In the genomic region with DNA sequence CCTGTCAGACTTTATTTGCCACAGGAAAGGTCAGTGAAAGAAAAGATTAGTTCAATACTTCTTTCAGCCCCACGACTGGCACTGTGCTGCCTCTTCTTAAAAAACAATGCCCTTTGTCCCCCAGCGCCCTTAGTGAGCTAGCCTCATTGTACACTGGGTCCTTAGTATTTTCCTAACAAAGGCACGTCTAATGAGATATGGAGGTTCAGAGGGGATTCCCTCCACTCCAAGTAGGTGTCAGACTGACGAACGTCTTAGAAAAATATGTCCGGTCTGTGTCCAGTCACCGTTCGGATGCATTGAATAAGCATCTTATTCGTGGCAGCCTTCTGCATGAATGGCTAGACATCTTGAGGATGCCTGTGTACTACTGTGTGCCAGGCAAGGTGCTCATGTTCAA, we compare ENCODE assay signal across 1 cellular context.
TF ChIP-seq lines count a peak whose summit lies in the region.

No MANE protein-coding gene starts in this region.

TF ChIP-seq in HCT116, 20 proteins besides CTCF, POLR2A, EP300 and RAD21 (continued from another document):
- TF ChIP-seq, protein P1, sequence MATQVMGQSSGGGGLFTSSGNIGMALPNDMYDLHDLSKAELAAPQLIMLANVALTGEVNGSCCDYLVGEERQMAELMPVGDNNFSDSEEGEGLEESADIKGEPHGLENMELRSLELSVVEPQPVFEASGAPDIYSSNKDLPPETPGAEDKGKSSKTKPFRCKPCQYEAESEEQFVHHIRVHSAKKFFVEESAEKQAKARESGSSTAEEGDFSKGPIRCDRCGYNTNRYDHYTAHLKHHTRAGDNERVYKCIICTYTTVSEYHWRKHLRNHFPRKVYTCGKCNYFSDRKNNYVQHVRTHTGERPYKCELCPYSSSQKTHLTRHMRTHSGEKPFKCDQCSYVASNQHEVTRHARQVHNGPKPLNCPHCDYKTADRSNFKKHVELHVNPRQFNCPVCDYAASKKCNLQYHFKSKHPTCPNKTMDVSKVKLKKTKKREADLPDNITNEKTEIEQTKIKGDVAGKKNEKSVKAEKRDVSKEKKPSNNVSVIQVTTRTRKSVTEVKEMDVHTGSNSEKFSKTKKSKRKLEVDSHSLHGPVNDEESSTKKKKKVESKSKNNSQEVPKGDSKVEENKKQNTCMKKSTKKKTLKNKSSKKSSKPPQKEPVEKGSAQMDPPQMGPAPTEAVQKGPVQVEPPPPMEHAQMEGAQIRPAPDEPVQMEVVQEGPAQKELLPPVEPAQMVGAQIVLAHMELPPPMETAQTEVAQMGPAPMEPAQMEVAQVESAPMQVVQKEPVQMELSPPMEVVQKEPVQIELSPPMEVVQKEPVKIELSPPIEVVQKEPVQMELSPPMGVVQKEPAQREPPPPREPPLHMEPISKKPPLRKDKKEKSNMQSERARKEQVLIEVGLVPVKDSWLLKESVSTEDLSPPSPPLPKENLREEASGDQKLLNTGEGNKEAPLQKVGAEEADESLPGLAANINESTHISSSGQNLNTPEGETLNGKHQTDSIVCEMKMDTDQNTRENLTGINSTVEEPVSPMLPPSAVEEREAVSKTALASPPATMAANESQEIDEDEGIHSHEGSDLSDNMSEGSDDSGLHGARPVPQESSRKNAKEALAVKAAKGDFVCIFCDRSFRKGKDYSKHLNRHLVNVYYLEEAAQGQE (IDR thresholded peaks at IDR 0.05; ENCODE audit: low read depth), result no peak
- TF ChIP-seq, protein P2, sequence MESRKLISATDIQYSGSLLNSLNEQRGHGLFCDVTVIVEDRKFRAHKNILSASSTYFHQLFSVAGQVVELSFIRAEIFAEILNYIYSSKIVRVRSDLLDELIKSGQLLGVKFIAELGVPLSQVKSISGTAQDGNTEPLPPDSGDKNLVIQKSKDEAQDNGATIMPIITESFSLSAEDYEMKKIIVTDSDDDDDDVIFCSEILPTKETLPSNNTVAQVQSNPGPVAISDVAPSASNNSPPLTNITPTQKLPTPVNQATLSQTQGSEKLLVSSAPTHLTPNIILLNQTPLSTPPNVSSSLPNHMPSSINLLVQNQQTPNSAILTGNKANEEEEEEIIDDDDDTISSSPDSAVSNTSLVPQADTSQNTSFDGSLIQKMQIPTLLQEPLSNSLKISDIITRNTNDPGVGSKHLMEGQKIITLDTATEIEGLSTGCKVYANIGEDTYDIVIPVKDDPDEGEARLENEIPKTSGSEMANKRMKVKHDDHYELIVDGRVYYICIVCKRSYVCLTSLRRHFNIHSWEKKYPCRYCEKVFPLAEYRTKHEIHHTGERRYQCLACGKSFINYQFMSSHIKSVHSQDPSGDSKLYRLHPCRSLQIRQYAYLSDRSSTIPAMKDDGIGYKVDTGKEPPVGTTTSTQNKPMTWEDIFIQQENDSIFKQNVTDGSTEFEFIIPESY (IDR thresholded peaks at IDR 0.05; ENCODE audit: extremely low read depth, insufficient replicate concordance, low read length), result no peak
- TF ChIP-seq EZH2 (IDR thresholded peaks at IDR 0.05), result no peak
- TF ChIP-seq EZH2phosphoT487 (IDR thresholded peaks at IDR 0.05; ENCODE audit: borderline replicate concordance), result no peak
- no peak for TF ChIP-seq SIN3A (IDR thresholded peaks at IDR 0.05; ENCODE audit: low read depth)
- TF ChIP-seq SP1 (IDR thresholded peaks at IDR 0.05; ENCODE audit: low read depth), result no peak
- no peak for TF ChIP-seq ELF1 (IDR thresholded peaks at IDR 0.05; ENCODE audit: borderline replicate concordance, low read depth)
- TF ChIP-seq FOSL1 (IDR thresholded peaks at IDR 0.05; ENCODE audit: low read depth), result no peak
- TF ChIP-seq CBX3 (IDR thresholded peaks at IDR 0.05; ENCODE audit: low read depth), result no peak
- no peak for TF ChIP-seq POLR2AphosphoS5 (IDR thresholded peaks at IDR 0.05; ENCODE audit: low read depth, low read length)
- no peak for TF ChIP-seq JUND (IDR thresholded peaks at IDR 0.05)
- TF ChIP-seq ZNF274 (IDR thresholded peaks at IDR 0.05; ENCODE audit: low read depth, low read length), result no peak
